ENCODE assay signal across 19 cellular contexts in genomic region chr7:74350751-74351150, GRCh38.
DNase-seq lines count a peak whose midpoint lies in the region; ATAC-seq, FAIRE-seq and TF ChIP-seq lines count a peak whose summit lies in the region.
"Had no signal": no experiment of that assay in that cellular context is flagged by ENCODE, and none has a peak within 500 bp of the region (broad histone marks: within the 10 kb centered on the region; RNA-seq: fewer than 3 reads in every experiment).

No MANE protein-coding gene starts in this region.

- H3K4me3 Mint-ChIP-seq in H9, result no peak overlapping the region
- no peak overlapping the region for H3K4me3 Mint-ChIP-seq in astrocyte (ENCODE audit: unreplicated experiment)
- H3K4me3 Mint-ChIP-seq in memory B cell, result no peak overlapping the region
- H3K4me3 Mint-ChIP-seq: CD4-positive, alpha-beta memory T cell; HFFc6 had no signal

- H3K4me1 Mint-ChIP-seq in H9 (0 out of 4 replicates have a peak, but pooled peaks cover 0 to 2% of the 10 kb centered on the region in 2 experiments), astrocyte (ENCODE audit: low read depth, unreplicated experiment) (peaks cover 6% of the 10 kb centered on the region), memory B cell (no peaks in the 10 kb centered on the region)
- H3K4me1 Mint-ChIP-seq: CD4-positive, alpha-beta memory T cell had no signal

- H3K18ac ChIP-seq in H9 (ENCODE audit: insufficient read length, low read depth, low read length), result no peak overlapping the region

- no peaks in the 10 kb centered on the region for H3K23me2 ChIP-seq in H9 (ENCODE audit: insufficient read length, low read depth, low read length, poor library complexity, severe bottlenecking)

- no peak overlapping the region for H3K9ac ChIP-seq in H9 (ENCODE audit: extremely low read depth, insufficient read length, low read length)
- H3K9ac ChIP-seq in astrocyte (ENCODE audit: low read length), result no peak overlapping the region
- H3K9ac ChIP-seq: GM23248 had no signal

- H3K4me2 ChIP-seq in H9 (ENCODE audit: insufficient read depth, insufficient read length, low read length), result no peak overlapping the region
- H3K4me2 ChIP-seq in astrocyte (ENCODE audit: low read length), result no peak overlapping the region

- no peaks in the 10 kb centered on the region for H3K79me2 ChIP-seq in H9 (ENCODE audit: insufficient read depth, low read length)
- H3K79me2 ChIP-seq in astrocyte (ENCODE audit: insufficient read depth, low read length), result peaks cover 7% of the 10 kb centered on the region

- H2BK20ac ChIP-seq in H9 (ENCODE audit: low read depth, low read length, poor library complexity, severe bottlenecking), result no peak overlapping the region

- H4K8ac ChIP-seq in H9 (replicated peaks; ENCODE audit: insufficient read length, low read depth, low read length), result no peak overlapping the region

- no peak overlapping the region for H2BK12ac ChIP-seq in H9 (ENCODE audit: insufficient read length, low read depth, low read length)

- H4K20me1 ChIP-seq in H9 (ENCODE audit: control insufficient read depth, insufficient read depth, insufficient read length) (no peaks in the 10 kb centered on the region), astrocyte (ENCODE audit: insufficient read depth, low read length) (peaks cover 15% of the 10 kb centered on the region)

- no peaks in the 10 kb centered on the region for H3K79me1 ChIP-seq in H9 (ENCODE audit: insufficient read depth, low read depth, low read length, poor library complexity, severe bottlenecking)

- no peak overlapping the region for H2AK5ac ChIP-seq in H9 (ENCODE audit: insufficient read length, low read length)

- H3K4me3 ChIP-seq in astrocyte (ENCODE audit: insufficient read depth, low read depth, low read length), result no peak overlapping the region
- H3K4me3 ChIP-seq: GM23248 had no signal

- H3K4ac ChIP-seq in H9 (ENCODE audit: low read depth, low read length), result no peak overlapping the region

- H3K27me3 ChIP-seq in H9 (ENCODE audit: insufficient read depth, low read length) (no peaks in the 10 kb centered on the region), astrocyte (ENCODE audit: insufficient read depth, low read length) (no peaks in the 10 kb centered on the region)

- H2BK15ac ChIP-seq in H9 (ENCODE audit: low read depth, low read length), result no peak overlapping the region

- H3T11ph ChIP-seq in H9 (ENCODE audit: low read length), result no peak overlapping the region

- H3K4me1 ChIP-seq in H9 (ENCODE audit: insufficient read depth, low read length) (no peaks in the 10 kb centered on the region), astrocyte (ENCODE audit: insufficient read depth, low read length) (peaks cover 6% of the 10 kb centered on the region)

- no peak overlapping the region for H3K56ac ChIP-seq in H9 (ENCODE audit: insufficient read length, low read depth, low read length)

- no CpG with 5 or more reads among the region's 1 CpG for WGBS in H9 (ENCODE audit: extremely low coverage, insufficient read length, low lambda C conversion rate)

- H3K23ac ChIP-seq in H9 (ENCODE audit: insufficient read length, low read depth, low read length), result no peak overlapping the region

- H3K27ac ChIP-seq in H9 (ENCODE audit: insufficient read length, low read depth, low read length) (no peak overlapping the region), astrocyte (ENCODE audit: low read depth, low read length) (no peak overlapping the region)
- H3K27ac ChIP-seq: GM23248 had no signal

- H3K36me3 Mint-ChIP-seq in H9 (ENCODE audit: insufficient read depth in 1 of 3, low read depth in 3 of 3), result peaks cover 10 to 23% (median 18%) of the 10 kb centered on the region in 3 experiments
- H3K36me3 Mint-ChIP-seq in astrocyte (ENCODE audit: low read depth, unreplicated experiment), result peaks cover 17% of the 10 kb centered on the region
- peaks cover 23% of the 10 kb centered on the region for H3K36me3 Mint-ChIP-seq in memory B cell

- H4K5ac ChIP-seq in H9 (ENCODE audit: insufficient read length, low read depth, low read length), result no peak overlapping the region

- no peak for ATAC-seq in memory B cell (ENCODE audit: low read depth)
- ATAC-seq in GM21381 (IDR thresholded peaks at IDR 0.05; ENCODE audit: unreplicated experiment), result no peak
- ATAC-seq in HG03439 (IDR thresholded peaks at IDR 0.05; ENCODE audit: unreplicated experiment), result no peak
- ATAC-seq: HCT116 had no signal

- no peak overlapping the region for H2AFZ ChIP-seq in H9 (ENCODE audit: low read length)
- H2AFZ ChIP-seq in astrocyte (ENCODE audit: low read depth, low read length), result no peak overlapping the region
- H2AFZ ChIP-seq: GM23248 had no signal

- H3K36me3 ChIP-seq in astrocyte (ENCODE audit: insufficient read depth, low read length), result no peaks in the 10 kb centered on the region

- DNase-seq in H9, result no peak
- DNase-seq in astrocyte (ENCODE audit: low read depth), result no peak
- DNase-seq in memory B cell (ENCODE audit: low spot score in 2 of 2), result no peak
- DNase-seq in NCI-H1930 (lab: John Stamatoyannopoulos, UW), result no peak
- DNase-seq: C1 segment of cervical spinal cord; Calu3; CD4-positive, alpha-beta memory T cell; COR-L47; DMS53; DMS79 treated with DMSO at 0.1 percent for 48 hours; GF-D8; GM23248; H7; HFFc6 had no signal

- no peak overlapping the region for H4K91ac ChIP-seq in H9 (ENCODE audit: insufficient read length, low read depth, low read length)

- H2BK120ac ChIP-seq in H9 (ENCODE audit: low read depth, low read length, poor library complexity, severe bottlenecking), result no peak overlapping the region

- TF ChIP-seq CTCF in H9 (conservative IDR thresholded peaks at IDR 0.05) (no peak), astrocyte (IDR thresholded peaks at IDR 0.05; ENCODE audit: insufficient read depth, low read depth, low read length) (no peak)

- H3K27ac Mint-ChIP-seq in H9 (peak overlapping the region in 2 of 3 experiments; percentile 7 to 28; a peak in 3 of 7 replicates), astrocyte (ENCODE audit: unreplicated experiment) (peak overlapping the region; percentile 14), memory B cell (peak overlapping the region; percentile 54)
- H3K27ac Mint-ChIP-seq: CD4-positive, alpha-beta memory T cell; HFFc6 had no signal

- H3K9me3 Mint-ChIP-seq in H9, result no peaks in the 10 kb centered on the region
- peaks cover 5% of the 10 kb centered on the region for H3K9me3 Mint-ChIP-seq in astrocyte (ENCODE audit: unreplicated experiment)
- H3K9me3 Mint-ChIP-seq in memory B cell, result peaks cover 2% of the 10 kb centered on the region

- no peaks in the 10 kb centered on the region for H3K27me3 Mint-ChIP-seq in H9 (ENCODE audit: low read depth)
- H3K27me3 Mint-ChIP-seq in astrocyte (ENCODE audit: low read depth, unreplicated experiment), result no peaks in the 10 kb centered on the region
- H3K27me3 Mint-ChIP-seq in memory B cell, result no peaks in the 10 kb centered on the region
- H3K27me3 Mint-ChIP-seq: CD4-positive, alpha-beta memory T cell had no signal

- FAIRE-seq in astrocyte (lab: Jason Lieb, UNC), result no peak
- FAIRE-seq: GM12892, H1 had no signal

- no peak overlapping the region for H3K14ac ChIP-seq in H9 (ENCODE audit: insufficient read depth, low read length)

- no peaks in the 10 kb centered on the region for H3K9me3 ChIP-seq in H9 (ENCODE audit: control insufficient read depth, low read depth, low read length)
- H3K9me3 ChIP-seq in astrocyte (ENCODE audit: insufficient read depth, low read depth, low read length), result peaks cover 2% of the 10 kb centered on the region

- no peak overlapping the region for H2BK5ac ChIP-seq in H9 (ENCODE audit: insufficient read length, low read length)
